1 cellular context compared by ENCODE assay signal in genomic region chr10:56561336-56561735, GRCh38.
TF ChIP-seq lines count a peak whose summit lies in the region.

No MANE protein-coding gene starts in this region.

TF ChIP-seq in GM12878, 131 proteins besides CTCF, POLR2A, EP300 and RAD21 (continued from another document):
- no peak for TF ChIP-seq USF2 (IDR thresholded peaks at IDR 0.05; ENCODE audit: borderline replicate concordance, low read depth, low read length)
- TF ChIP-seq ZNF207 (IDR thresholded peaks at IDR 0.05; ENCODE audit: borderline replicate concordance): no peak
- no peak for TF ChIP-seq ZNF592 (IDR thresholded peaks at IDR 0.05)
- no peak for TF ChIP-seq SUPT20H (IDR thresholded peaks at IDR 0.05; ENCODE audit: borderline replicate concordance, control insufficient read depth, low read depth, low read length)
TF ChIP-seq in GM12878: peak in this region for 0.
